ENCODE assay signal across 1 cellular context in the genomic region with DNA sequence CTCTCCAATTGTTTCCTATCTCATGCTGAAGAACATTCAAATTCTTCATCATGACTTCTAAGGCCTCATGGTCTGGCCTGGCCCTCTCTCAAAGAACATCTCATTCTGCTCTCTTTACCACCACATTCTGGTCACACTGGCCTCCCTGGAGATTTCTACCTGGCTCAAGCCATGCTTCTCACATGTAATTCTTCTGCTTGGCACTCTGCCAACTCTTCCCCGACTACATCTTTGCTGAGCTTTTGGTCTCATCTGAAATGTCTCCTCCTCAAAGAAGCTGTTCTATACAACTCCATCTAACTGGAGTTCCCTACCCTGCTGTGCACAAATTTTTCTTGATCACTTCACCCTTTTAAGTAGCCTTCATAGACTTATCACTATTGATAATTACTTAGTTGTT.
TF ChIP-seq lines count a peak whose summit lies in the region.

No MANE protein-coding gene starts in this region.

TF ChIP-seq in HepG2, 621 proteins besides CTCF, POLR2A, EP300 and RAD21 (continued from another document):
- TF ChIP-seq LCORL (IDR thresholded peaks at IDR 0.05) (peak; percentile 96), LCORL (CRISPR knock-in tag; IDR thresholded peaks at IDR 0.05) (no peak)
